ENCODE assay signal across 1 cellular context in the genomic region with DNA sequence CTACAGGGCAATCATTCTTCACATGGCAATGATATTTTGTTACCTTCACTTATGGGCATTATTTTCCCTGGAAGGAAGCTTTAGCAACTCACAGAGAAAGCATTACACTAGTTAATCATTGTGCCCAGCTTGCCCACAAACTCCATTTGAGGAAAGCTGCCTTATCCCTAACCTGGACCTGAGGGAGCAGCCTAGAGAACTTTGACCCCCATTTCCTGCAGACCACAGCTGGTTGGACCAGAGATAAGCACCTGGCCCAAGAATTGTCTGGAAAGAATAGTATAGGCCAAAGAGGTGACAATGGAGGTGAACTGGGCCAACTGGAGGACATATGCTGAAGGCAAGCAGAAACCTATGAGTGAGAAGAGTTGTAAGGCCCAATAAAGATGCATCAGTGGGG.
A peak's percentile ranks its signal among the peaks of the same experiment; 100 is the strongest.
TF ChIP-seq lines count a peak whose summit lies in the region.

No MANE protein-coding gene starts in this region.

TF ChIP-seq in HepG2, 621 proteins besides CTCF, POLR2A, EP300 and RAD21 (continued from another document):
- no peak for TF ChIP-seq ZNF746 (CRISPR knock-in tag; IDR thresholded peaks at IDR 0.05)
- TF ChIP-seq HNF4A (CRISPR knock-in tag; IDR thresholded peaks at IDR 0.05) = peak; percentile 65
- TF ChIP-seq POGZ (CRISPR knock-in tag; IDR thresholded peaks at IDR 0.05) = peak; percentile 43; the same call in 1 of the 2 replicates
- peak; percentile 80 for TF ChIP-seq ZMYM4 (CRISPR knock-in tag; IDR thresholded peaks at IDR 0.05)
- TF ChIP-seq ZMYM3 (CRISPR knock-in tag; IDR thresholded peaks at IDR 0.05) = 0 out of 2 replicates have a peak, but pooled peaks have one; percentile 19
- TF ChIP-seq MYC (CRISPR knock-in tag; IDR thresholded peaks at IDR 0.05; ENCODE audit: borderline replicate concordance) = no peak
- TF ChIP-seq NCOA1 (CRISPR knock-in tag; IDR thresholded peaks at IDR 0.05) = peak; percentile 33; the same call in 1 of the 2 replicates
- no peak for TF ChIP-seq SSRP1 (CRISPR knock-in tag; IDR thresholded peaks at IDR 0.05)
- TF ChIP-seq, protein P1, sequence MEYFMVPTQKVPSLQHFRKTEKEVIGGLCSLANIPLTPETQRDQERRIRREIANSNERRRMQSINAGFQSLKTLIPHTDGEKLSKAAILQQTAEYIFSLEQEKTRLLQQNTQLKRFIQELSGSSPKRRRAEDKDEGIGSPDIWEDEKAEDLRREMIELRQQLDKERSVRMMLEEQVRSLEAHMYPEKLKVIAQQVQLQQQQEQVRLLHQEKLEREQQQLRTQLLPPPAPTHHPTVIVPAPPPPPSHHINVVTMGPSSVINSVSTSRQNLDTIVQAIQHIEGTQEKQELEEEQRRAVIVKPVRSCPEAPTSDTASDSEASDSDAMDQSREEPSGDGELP (IDR thresholded peaks at IDR 0.05; ENCODE audit: borderline replicate concordance, low read depth) = 0 out of 2 replicates have a peak, but pooled peaks have one; percentile 12
- peak; percentile 68 for TF ChIP-seq ZNF121 (CRISPR knock-in tag; IDR thresholded peaks at IDR 0.05)
- TF ChIP-seq ZNF549 (CRISPR knock-in tag; IDR thresholded peaks at IDR 0.05) = peak; percentile 80; the same call in 1 of the 2 replicates
- no peak for TF ChIP-seq LCORL (IDR thresholded peaks at IDR 0.05)
- TF ChIP-seq LCORL (CRISPR knock-in tag; IDR thresholded peaks at IDR 0.05) = 0 out of 2 replicates have a peak, but pooled peaks have one; percentile 29
- no peak for TF ChIP-seq KAT2B (IDR thresholded peaks at IDR 0.05; ENCODE audit: borderline replicate concordance, low read depth, low read length)
- 0 out of 2 replicates have a peak, but pooled peaks have one; percentile 23 for TF ChIP-seq FOXO4 (CRISPR knock-in tag; conservative IDR thresholded peaks at IDR 0.05)
- no peak for TF ChIP-seq ATF7 (IDR thresholded peaks at IDR 0.05)
- TF ChIP-seq ATF7 (CRISPR knock-in tag; IDR thresholded peaks at IDR 0.05) = no peak
- TF ChIP-seq ZNF557 (CRISPR knock-in tag; IDR thresholded peaks at IDR 0.05) = no peak
